ENCODE assay signal across 15 cellular contexts in genomic region chr19:45860359-45861259, GRCh38. TPM values are rescaled to one million over a fixed set of nuclear protein-coding genes. Genes with fewer than 3 reads are reported as not detected.
DNase-seq lines count a peak whose midpoint lies in the region; ATAC-seq and TF ChIP-seq lines count a peak whose summit lies in the region.
"Had no signal": no experiment of that assay in that cellular context is flagged by ENCODE, and none has a peak within 500 bp of the region (broad histone marks: within the 10 kb centered on the region; RNA-seq: fewer than 3 reads in every experiment).

No MANE protein-coding gene starts in this region.

- H3F3A ChIP-seq in MM.1S (ENCODE audit: insufficient read depth, low read length) (peaks cover 13% of the 10 kb centered on the region), neural progenitor cell (ENCODE audit: low read depth) (peaks cover 26% of the 10 kb centered on the region)

- TF ChIP-seq CTCF in MM.1S (IDR thresholded peaks at IDR 0.05; ENCODE audit: low read length), result no peak
- no peak for TF ChIP-seq CTCF in neural progenitor cell (IDR thresholded peaks at IDR 0.05)
- no peak for TF ChIP-seq CTCF in heart right ventricle (IDR thresholded peaks at IDR 0.05)

- H3K4me1 ChIP-seq in MM.1S (ENCODE audit: low read length) (0 out of 2 replicates have a peak, but pooled peaks cover 4% of the 10 kb centered on the region), neural progenitor cell (peaks cover 4% of the 10 kb centered on the region), heart right ventricle (peaks cover 0 to 33% (median 25%) of the 10 kb centered on the region in 9 donors)
- H3K4me1 ChIP-seq: SJCRH30 had no signal

- H3K9ac ChIP-seq in MM.1S (ENCODE audit: low read length) (no peak overlapping the region), neural progenitor cell (no peak overlapping the region)

- H3K9me2 ChIP-seq in MM.1S (replicated peaks; ENCODE audit: insufficient read depth, low read length), result no peaks in the 10 kb centered on the region

- no peaks in the 10 kb centered on the region for H3K9me3 Mint-ChIP-seq in activated CD4-positive, alpha-beta T cell treated with anti-CD3 and anti-CD28 coated beads, Interleukin-2, amount 10 ng/mL, durations not matched to agents 7 days and 5 days
- H3K9me3 Mint-ChIP-seq in central memory CD8-positive, alpha-beta T cell, result no peaks in the 10 kb centered on the region
- H3K9me3 Mint-ChIP-seq in neural progenitor cell, result peaks cover 2% of the 10 kb centered on the region
- H3K9me3 Mint-ChIP-seq: activated naive CD4-positive, alpha-beta T cell treated with anti-CD3 and anti-CD28 coated beads for 36 hours had no signal

- H3K4me3 Mint-ChIP-seq in activated CD4-positive, alpha-beta T cell treated with anti-CD3 and anti-CD28 coated beads, Interleukin-2, amount 10 ng/mL, durations not matched to agents 7 days and 5 days, result peak overlapping the region; percentile 38
- no peak overlapping the region for H3K4me3 Mint-ChIP-seq in central memory CD8-positive, alpha-beta T cell
- H3K4me3 Mint-ChIP-seq in neural progenitor cell, result peak overlapping the region; percentile 74

- CTCF ChIA-PET in activated CD4-positive, alpha-beta T cell treated with anti-CD3 and anti-CD28 coated beads, Interleukin-2, amount 10 ng/mL, durations not matched to agents 7 days and 5 days (lab: Charles Lee), result interaction anchor here (1.0 to 1.7 kb wide), 2 partner anchors 43 to 89 kb away, joined by 3 to 9 read pairs; no protein-coding TSS in a partner anchor

- H3K4me1 Mint-ChIP-seq in activated CD4-positive, alpha-beta T cell treated with anti-CD3 and anti-CD28 coated beads, Interleukin-2, amount 10 ng/mL, durations not matched to agents 7 days and 5 days, result peaks cover 34% of the 10 kb centered on the region
- peaks cover 42% of the 10 kb centered on the region for H3K4me1 Mint-ChIP-seq in central memory CD8-positive, alpha-beta T cell
- H3K4me1 Mint-ChIP-seq in neural progenitor cell, result peaks cover 13% of the 10 kb centered on the region

- H3K4me2 ChIP-seq in MM.1S (ENCODE audit: low read depth, low read length), result peak overlapping the region; percentile 90; the same call in 1 of the 2 replicates
- H3K4me2 ChIP-seq in neural progenitor cell, result no peak overlapping the region

- no peaks in the 10 kb centered on the region for H3K9me3 ChIP-seq in MM.1S (replicated peaks; ENCODE audit: insufficient read depth, low read length)
- H3K9me3 ChIP-seq in neural progenitor cell (ENCODE audit: low read depth), result no peaks in the 10 kb centered on the region
- no peaks in the 10 kb centered on the region for H3K9me3 ChIP-seq in heart right ventricle
- H3K9me3 ChIP-seq: esophagus squamous epithelium, lower lobe of right lung, SJCRH30, upper lobe of right lung had no signal

- H3K79me2 ChIP-seq in MM.1S (ENCODE audit: low read length), result peaks cover 62% of the 10 kb centered on the region
- H3K79me2 ChIP-seq in neural progenitor cell (ENCODE audit: low read depth), result peaks cover 79% of the 10 kb centered on the region

- H4K20me1 ChIP-seq in MM.1S (ENCODE audit: insufficient read depth, low read length) (no peaks in the 10 kb centered on the region), neural progenitor cell (ENCODE audit: low read depth) (peaks cover 16% of the 10 kb centered on the region)

- H3K27ac ChIP-seq in MM.1S (ENCODE audit: low read length) (no peak overlapping the region), neural progenitor cell (no peak overlapping the region), heart right ventricle (peak overlapping the region in 1 of 10 donors; percentile 48)
- H3K27ac ChIP-seq: lower lobe of right lung, SJCRH30, upper lobe of right lung had no signal

- peaks cover 23% of the 10 kb centered on the region for H3K27me3 Mint-ChIP-seq in activated CD4-positive, alpha-beta T cell treated with anti-CD3 and anti-CD28 coated beads, Interleukin-2, amount 10 ng/mL, durations not matched to agents 7 days and 5 days
- peaks cover 12% of the 10 kb centered on the region for H3K27me3 Mint-ChIP-seq in central memory CD8-positive, alpha-beta T cell
- peaks cover 23% of the 10 kb centered on the region for H3K27me3 Mint-ChIP-seq in neural progenitor cell (ENCODE audit: insufficient read depth, low read depth)

- WGBS in heart right ventricle, 2 donors, result 86 to 95% methylated on average over 15 of the region's 15 CpGs

- DNase-seq in activated CD4-positive, alpha-beta T cell treated with anti-CD3 and anti-CD28 coated beads, Interleukin-2, amount 10 ng/mL, durations not matched to agents 7 days and 5 days, result no peak
- DNase-seq in activated CD4-positive, alpha-beta T cell treated with anti-CD3 and anti-CD28 coated beads for 48 hours, result no peak
- DNase-seq in MM.1S (no peak), neural progenitor cell (ENCODE audit: low spot score) (no peak), HPDE6-E6E7 (ENCODE audit: extremely low spot score) (no peak), heart right ventricle (no peak)
- DNase-seq in central memory CD8-positive, alpha-beta T cell (ENCODE audit: low spot score in 2 of 2), result no peak
- DNase-seq in activated effector memory CD4-positive, alpha-beta T cell treated with Interleukin-2 at 50 U/mL for 16 hours, result no peak
- DNase-seq: activated naive CD4-positive, alpha-beta T cell treated with anti-CD3 and anti-CD28 coated beads for 36 hours; esophagus squamous epithelium; KBM-7; lower lobe of right lung; SJCRH30; stimulated activated CD4-positive, alpha-beta T cell treated with anti-CD3 and anti-CD28 coated beads, Interleukin-15, amount 100 ng/mL, for 24 hours; upper lobe of right lung had no signal

- intact Hi-C loops in heart right ventricle (cut with DNase I), result loop anchor here in 1 of 10 donors (5.0 kb wide), 1 partner anchor 137 kb away; the partner anchor contains the start of gene CCDC61

- POLR2A ChIA-PET in activated CD4-positive, alpha-beta T cell treated with anti-CD3 and anti-CD28 coated beads, Interleukin-2, amount 10 ng/mL, durations not matched to agents 7 days and 5 days (lab: Charles Lee), result interaction anchor here (0.7 kb wide), 1 partner anchor 142 kb away, joined by 5 read pairs; no protein-coding TSS in a partner anchor

- H3K27me3 ChIP-seq in MM.1S (replicated peaks; ENCODE audit: insufficient read depth, low read length) (peaks cover 23% of the 10 kb centered on the region), neural progenitor cell (peaks cover 8% of the 10 kb centered on the region), heart right ventricle (peaks cover 0 to 23% (median 21%) of the 10 kb centered on the region in 7 donors)

- H3K36me3 ChIP-seq in MM.1S (replicated peaks; ENCODE audit: insufficient read depth, low read length) (no peaks in the 10 kb centered on the region), neural progenitor cell (no peaks in the 10 kb centered on the region), heart right ventricle (peaks cover 0 to 57% (median 0%) of the 10 kb centered on the region in 9 donors)

- peak overlapping the region; percentile 60 for H3K27ac Mint-ChIP-seq in activated CD4-positive, alpha-beta T cell treated with anti-CD3 and anti-CD28 coated beads, Interleukin-2, amount 10 ng/mL, durations not matched to agents 7 days and 5 days
- peak overlapping the region; percentile 87 for H3K27ac Mint-ChIP-seq in central memory CD8-positive, alpha-beta T cell (ENCODE audit: low read depth)
- no peak overlapping the region for H3K27ac Mint-ChIP-seq in neural progenitor cell
- H3K27ac Mint-ChIP-seq: activated naive CD4-positive, alpha-beta T cell treated with anti-CD3 and anti-CD28 coated beads for 36 hours had no signal

- no peak overlapping the region; the same call in 1 of the 2 replicates for H3K4me3 ChIP-seq in MM.1S (ENCODE audit: low read length)
- H3K4me3 ChIP-seq in neural progenitor cell, result no peak overlapping the region
- H3K4me3 ChIP-seq in heart right ventricle, result no peak overlapping the region
- H3K4me3 ChIP-seq: esophagus squamous epithelium, lower lobe of right lung, SJCRH30, upper lobe of right lung had no signal

- H3K36me3 Mint-ChIP-seq in activated CD4-positive, alpha-beta T cell treated with anti-CD3 and anti-CD28 coated beads, Interleukin-2, amount 10 ng/mL, durations not matched to agents 7 days and 5 days (ENCODE audit: low read depth), result peaks cover 14% of the 10 kb centered on the region
- H3K36me3 Mint-ChIP-seq in central memory CD8-positive, alpha-beta T cell (ENCODE audit: insufficient read depth), result peaks cover 31% of the 10 kb centered on the region
- H3K36me3 Mint-ChIP-seq in neural progenitor cell, result peaks cover 11% of the 10 kb centered on the region

- no peak for ATAC-seq in central memory CD8-positive, alpha-beta T cell (replicated peaks; ENCODE audit: extremely low read depth, poor library complexity, severe bottlenecking)
- ATAC-seq in heart right ventricle, result no peak
- ATAC-seq: lower lobe of right lung, upper lobe of right lung had no signal

- H2AFZ ChIP-seq in MM.1S (ENCODE audit: low read length) (no peak overlapping the region), neural progenitor cell (replicated peaks) (no peak overlapping the region)

RNA-seq across cellular contexts. Expression of gene SYMPK, which starts 2.3 kb away (rescaled TPM):
- total RNA-seq in activated CD4-positive, alpha-beta T cell treated with anti-CD3 and anti-CD28 coated beads, Interleukin-2, amount 10 ng/mL, durations not matched to agents 7 days and 5 days, result 10 to 100 TPM; 91.0 to 98.0 TPM
- total RNA-seq in neural progenitor cell (ENCODE audit: low replicate concordance) (38.3 and 65.7 TPM in 2 replicates), heart right ventricle (10 to 100 TPM; 22.4 to 45.0 (median 33.0) TPM)
- 10 to 100 TPM; 30.5 to 75.0 TPM for polyA plus RNA-seq in heart right ventricle

RNA-seq across cellular contexts. Expression of gene FOXA3, which starts 3.5 kb away (rescaled TPM):
- not detected for total RNA-seq in activated CD4-positive, alpha-beta T cell treated with anti-CD3 and anti-CD28 coated beads, Interleukin-2, amount 10 ng/mL, durations not matched to agents 7 days and 5 days
- 7.3 and 8.4 TPM in 2 replicates for total RNA-seq in neural progenitor cell (ENCODE audit: low replicate concordance)
- under 1 TPM in 1 of 10 donors, not detected in 9; 0.11 TPM for total RNA-seq in heart right ventricle
- polyA plus RNA-seq in heart right ventricle, result under 1 TPM in 1 of 2 donors, not detected in 1; 0.01 TPM

RNA-seq across cellular contexts. Expression of gene IRF2BP1, which starts 25.3 kb away (rescaled TPM):
- 10 to 100 TPM; 17.5 to 19.1 TPM for total RNA-seq in activated CD4-positive, alpha-beta T cell treated with anti-CD3 and anti-CD28 coated beads, Interleukin-2, amount 10 ng/mL, durations not matched to agents 7 days and 5 days
- total RNA-seq in neural progenitor cell (ENCODE audit: low replicate concordance) (9.8 and 34.5 TPM in 2 replicates), heart right ventricle (10 to 100 TPM; 15.9 to 23.0 (median 20.3) TPM)
- polyA plus RNA-seq in heart right ventricle, result 10 to 100 TPM in 1 of 2 donors, 1 to 10 TPM in 1; 8.0 to 13.4 TPM

RNA-seq across cellular contexts. Expression of gene MYPOP, which starts 41.8 kb away (rescaled TPM):
- total RNA-seq in activated CD4-positive, alpha-beta T cell treated with anti-CD3 and anti-CD28 coated beads, Interleukin-2, amount 10 ng/mL, durations not matched to agents 7 days and 5 days, result 10 to 100 TPM in 1 of 2 experiments, 1 to 10 TPM in 1; 9.7 to 11.4 TPM
- 0.07 and 1.9 TPM in 2 replicates for total RNA-seq in neural progenitor cell (ENCODE audit: low replicate concordance)
- total RNA-seq in heart right ventricle, result 10 to 100 TPM in 6 of 10 donors, 1 to 10 TPM in 4; 8.1 to 17.0 (median 10.3) TPM
- 1 to 10 TPM; 7.1 to 8.9 TPM for polyA plus RNA-seq in heart right ventricle

RNA-seq across cellular contexts. Expression of gene RSPH6A, which starts 45.5 kb away (rescaled TPM):
- total RNA-seq in activated CD4-positive, alpha-beta T cell treated with anti-CD3 and anti-CD28 coated beads, Interleukin-2, amount 10 ng/mL, durations not matched to agents 7 days and 5 days, result under 1 TPM; 0.42 to 0.57 TPM
- total RNA-seq in neural progenitor cell (ENCODE audit: low replicate concordance) (0.22 TPM in 1 of 2 replicates, not detected in the other), heart right ventricle (under 1 TPM in 2 of 10 donors, not detected in 8; 0.09 to 0.15 TPM)
- polyA plus RNA-seq in heart right ventricle, result not detected
